In genomic region chr19:1526979-1527649, GRCh38 we compare ENCODE assay signal across 1 cellular context.
TF ChIP-seq lines count a peak whose summit lies in the region.

No MANE protein-coding gene starts in this region.

TF ChIP-seq in K562, 482 proteins besides CTCF, POLR2A, EP300 and RAD21:
- TF ChIP-seq CAMTA2 (CRISPR knock-in tag; conservative IDR thresholded peaks at IDR 0.05), result no peak
- TF ChIP-seq KHSRP (IDR thresholded peaks at IDR 0.05), result no peak
- no peak for TF ChIP-seq MITF (IDR thresholded peaks at IDR 0.05)
- TF ChIP-seq RFX1 (IDR thresholded peaks at IDR 0.05), result no peak
- no peak for TF ChIP-seq TFE3 (CRISPR knock-in tag; IDR thresholded peaks at IDR 0.05)
- TF ChIP-seq CEBPB (tag; IDR thresholded peaks at IDR 0.05), result peak; percentile 88
